ENCODE assay signal across 8 cellular contexts in the genomic region with DNA sequence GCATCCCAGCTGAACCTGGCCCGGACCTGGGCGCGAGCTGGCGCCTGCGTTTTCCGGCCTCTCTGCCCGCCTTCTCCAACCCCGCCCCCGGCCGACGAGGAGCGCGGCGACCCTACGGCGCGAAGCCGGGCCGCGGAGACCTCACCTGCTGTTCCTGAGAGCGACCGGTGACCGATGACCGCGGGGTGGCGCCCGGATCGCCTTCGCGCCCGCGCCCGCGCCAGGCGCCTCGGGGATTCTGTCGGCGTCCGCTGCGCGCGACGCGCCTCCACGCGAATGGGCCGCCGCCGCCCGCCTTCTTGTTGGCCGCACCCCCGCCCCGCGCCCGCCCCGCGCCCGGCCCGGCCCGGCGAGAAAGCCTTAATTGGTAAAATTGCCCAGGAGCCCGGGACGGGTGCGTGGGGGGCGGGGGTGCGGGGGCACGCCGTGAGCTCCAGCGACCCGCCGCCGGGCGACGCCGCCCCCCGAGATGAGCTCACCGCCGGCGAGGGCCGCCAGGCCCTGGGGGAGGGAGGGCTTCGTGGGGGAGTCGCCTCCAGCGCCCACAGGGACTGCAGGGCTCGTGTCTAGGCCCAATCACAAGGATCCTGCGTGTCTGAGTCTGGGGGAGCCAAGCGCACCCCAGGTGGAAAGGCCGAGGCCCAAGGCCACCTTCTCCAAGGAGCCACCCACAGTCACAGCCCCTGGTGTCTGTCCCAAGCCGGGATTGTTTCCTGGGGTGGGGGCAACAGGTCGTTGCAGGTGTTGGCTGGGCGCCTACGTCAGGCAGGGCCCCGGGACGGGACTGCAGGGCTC. TPM values are rescaled to one million over a fixed set of nuclear protein-coding genes. Genes with fewer than 3 reads are reported as not detected.
DNase-seq lines count a peak whose midpoint lies in the region; ATAC-seq and TF ChIP-seq lines count a peak whose summit lies in the region.

A gene with protein sequence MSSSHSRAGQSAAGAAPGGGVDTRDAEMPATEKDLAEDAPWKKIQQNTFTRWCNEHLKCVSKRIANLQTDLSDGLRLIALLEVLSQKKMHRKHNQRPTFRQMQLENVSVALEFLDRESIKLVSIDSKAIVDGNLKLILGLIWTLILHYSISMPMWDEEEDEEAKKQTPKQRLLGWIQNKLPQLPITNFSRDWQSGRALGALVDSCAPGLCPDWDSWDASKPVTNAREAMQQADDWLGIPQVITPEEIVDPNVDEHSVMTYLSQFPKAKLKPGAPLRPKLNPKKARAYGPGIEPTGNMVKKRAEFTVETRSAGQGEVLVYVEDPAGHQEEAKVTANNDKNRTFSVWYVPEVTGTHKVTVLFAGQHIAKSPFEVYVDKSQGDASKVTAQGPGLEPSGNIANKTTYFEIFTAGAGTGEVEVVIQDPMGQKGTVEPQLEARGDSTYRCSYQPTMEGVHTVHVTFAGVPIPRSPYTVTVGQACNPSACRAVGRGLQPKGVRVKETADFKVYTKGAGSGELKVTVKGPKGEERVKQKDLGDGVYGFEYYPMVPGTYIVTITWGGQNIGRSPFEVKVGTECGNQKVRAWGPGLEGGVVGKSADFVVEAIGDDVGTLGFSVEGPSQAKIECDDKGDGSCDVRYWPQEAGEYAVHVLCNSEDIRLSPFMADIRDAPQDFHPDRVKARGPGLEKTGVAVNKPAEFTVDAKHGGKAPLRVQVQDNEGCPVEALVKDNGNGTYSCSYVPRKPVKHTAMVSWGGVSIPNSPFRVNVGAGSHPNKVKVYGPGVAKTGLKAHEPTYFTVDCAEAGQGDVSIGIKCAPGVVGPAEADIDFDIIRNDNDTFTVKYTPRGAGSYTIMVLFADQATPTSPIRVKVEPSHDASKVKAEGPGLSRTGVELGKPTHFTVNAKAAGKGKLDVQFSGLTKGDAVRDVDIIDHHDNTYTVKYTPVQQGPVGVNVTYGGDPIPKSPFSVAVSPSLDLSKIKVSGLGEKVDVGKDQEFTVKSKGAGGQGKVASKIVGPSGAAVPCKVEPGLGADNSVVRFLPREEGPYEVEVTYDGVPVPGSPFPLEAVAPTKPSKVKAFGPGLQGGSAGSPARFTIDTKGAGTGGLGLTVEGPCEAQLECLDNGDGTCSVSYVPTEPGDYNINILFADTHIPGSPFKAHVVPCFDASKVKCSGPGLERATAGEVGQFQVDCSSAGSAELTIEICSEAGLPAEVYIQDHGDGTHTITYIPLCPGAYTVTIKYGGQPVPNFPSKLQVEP (N-terminal part only) (minus strand): TSS at position 274 of the 795 bp plus-strand sequence. CDS start 3,389 bp downstream, outside the sequence.

- H3K4me1 ChIP-seq in Peyer's patch: peaks cover 0 to 15% (median 7%) of the 10 kb centered on the region in 4 donors
- H3K4me1 ChIP-seq in ectodermal cell (ENCODE audit: control insufficient read depth, insufficient read depth, low read length): no peaks in the 10 kb centered on the region
- H3K4me1 ChIP-seq in thyroid gland: peaks cover 12 to 14% of the 10 kb centered on the region in 2 donors

- WGBS in ectodermal cell, 2 experiments: 6 to 8% methylated on average over 88 to 93 of the region's 93 CpGs
- 42 to 64% methylated on average over 2 to 6 of the region's 93 CpGs for WGBS in thyroid gland, 2 donors

- no peaks in the 10 kb centered on the region for H3K9me3 ChIP-seq in Peyer's patch
- no peaks in the 10 kb centered on the region for H3K9me3 ChIP-seq in ectodermal cell (ENCODE audit: control insufficient read depth, low read length)
- H3K9me3 ChIP-seq in thyroid gland: no peaks in the 10 kb centered on the region

- intact Hi-C loops in thyroid gland (cut with DNase I): no loop called here

- ATAC-seq in HG02885 (IDR thresholded peaks at IDR 0.05; ENCODE audit: poor library complexity, unreplicated experiment): no peak

- TF ChIP-seq POLR2A in Peyer's patch (IDR thresholded peaks at IDR 0.05) (no peak), thyroid gland (IDR thresholded peaks at IDR 0.05) (peak in 1 of 2 donors; percentile 22)

- no peaks in the 10 kb centered on the region for H3K36me3 ChIP-seq in Peyer's patch
- H3K36me3 ChIP-seq in ectodermal cell (ENCODE audit: control insufficient read depth, insufficient read depth, low read length): no peaks in the 10 kb centered on the region
- no peaks in the 10 kb centered on the region for H3K36me3 ChIP-seq in thyroid gland

- H3K4me3 ChIP-seq in Peyer's patch (peak within 1 kb of the TSS; percentile 16 to 79 (median 36)), ectodermal cell (ENCODE audit: insufficient read depth, low read depth, low read length) (peak within 1 kb of the TSS; percentile 20), thyroid gland (replicated peaks in 1 of 3) (peak within 1 kb of the TSS in 1 of 3 donors; percentile 26)

- H3K27me3 ChIP-seq in Peyer's patch (no peaks in the 10 kb centered on the region), ectodermal cell (ENCODE audit: control insufficient read depth, insufficient read depth, low read length, poor library complexity, severe bottlenecking) (peaks cover 29% of the 10 kb centered on the region), thyroid gland (no peaks in the 10 kb centered on the region)

- TF ChIP-seq CTCF in Peyer's patch (IDR thresholded peaks at IDR 0.05) (peak in 2 of 6 experiments; percentile 7 to 20), thyroid gland (IDR thresholded peaks at IDR 0.05) (peak in 2 of 6 experiments; percentile 18 to 24)

- H3K27ac ChIP-seq in Peyer's patch (peak within 1 kb of the TSS; percentile 22 to 97 (median 56)), ectodermal cell (ENCODE audit: insufficient read depth, low read depth, low read length, poor library complexity, severe bottlenecking) (no peak within 1 kb of the TSS), thyroid gland (peak within 1 kb of the TSS in 2 of 3 donors; percentile 5 to 18)

- peak; percentile 33 to 50 for DNase-seq in activated CD4-positive, alpha-beta T cell treated with anti-CD3 and anti-CD28 coated beads, Interleukin-2, amount 50 U/mL, for 48 hours
- DNase-seq in activated CD4-positive, alpha-beta T cell treated with anti-CD3 and anti-CD28 coated beads for 48 hours: no peak
- DNase-seq in Peyer's patch: peak in 1 of 3 donors; percentile 70
- DNase-seq in mesenteric fat pad (ENCODE audit: low spot score): no peak
- peak; percentile 41 to 47 for DNase-seq in thyroid gland
- no peak for DNase-seq in NCI-H2171 treated with DMSO at 0.1 percent for 48 hours (lab: John Stamatoyannopoulos, UW)

RNA-seq across cellular contexts. Expression of the gene that starts here (rescaled TPM):
- total RNA-seq in Peyer's patch (100 to 1,000 TPM; 143 to 663 (median 328) TPM), mesenteric fat pad (1,133 TPM), thyroid gland (100 to 1,000 TPM; 143 to 553 (median 291) TPM)
- polyA plus RNA-seq in ectodermal cell (2013, experiment 1 of 4): 614 TPM
- polyA plus RNA-seq in ectodermal cell (2013, experiment 2 of 4): 687 TPM
- polyA plus RNA-seq in ectodermal cell (2013, experiment 3 of 4): 500 TPM
- polyA plus RNA-seq in ectodermal cell (2013, experiment 4 of 4): 579 TPM

Comparison
In these comparisons a context has a peak if more than half of its experiments do, and no peak if none do; other contexts are left out.
1. DNase-seq: peak in activated CD4-positive, alpha-beta T cell treated with anti-CD3 and anti-CD28 coated beads, Interleukin-2, amount 50 U/mL, for 48 hours (2 of 2) and thyroid gland (2 of 2); none in activated CD4-positive, alpha-beta T cell treated with anti-CD3 and anti-CD28 coated beads for 48 hours (single experiment), mesenteric fat pad (single experiment) and NCI-H2171 treated with DMSO at 0.1 percent for 48 hours (single experiment).